12 cellular contexts compared by ENCODE assay signal in genomic region chr6:36241728-36242127, GRCh38. TPM values are rescaled to one million over a fixed set of nuclear protein-coding genes. Genes with fewer than 3 reads are reported as not detected.
DNase-seq lines count a peak whose midpoint lies in the region; ATAC-seq and TF ChIP-seq lines count a peak whose summit lies in the region.
"Had no signal": no experiment of that assay in that cellular context is flagged by ENCODE, and none has a peak within 500 bp of the region (broad histone marks: within the 10 kb centered on the region; RNA-seq: fewer than 3 reads in every experiment).

No MANE protein-coding gene starts in this region.

- no peaks in the 10 kb centered on the region for H3K79me2 ChIP-seq in smooth muscle cell (ENCODE audit: low read depth)

- no peaks in the 10 kb centered on the region for H3K9me3 ChIP-seq in smooth muscle cell (replicated peaks; ENCODE audit: low read depth)
- no peaks in the 10 kb centered on the region for H3K9me3 ChIP-seq in mesenchymal stem cell (ENCODE audit: control insufficient read depth, low read length)

- no peak overlapping the region for H2AFZ ChIP-seq in smooth muscle cell (ENCODE audit: low read depth)
- no peak overlapping the region for H2AFZ ChIP-seq in mesenchymal stem cell (ENCODE audit: low read depth, low read length)

- H3K4ac ChIP-seq in mesenchymal stem cell (ENCODE audit: low read depth in 1 of 2, low read length in 2 of 2), result no peak overlapping the region

- no peak overlapping the region for H2BK12ac ChIP-seq in mesenchymal stem cell (ENCODE audit: low read length in 2 of 2)

- H3K27ac ChIP-seq in smooth muscle cell (ENCODE audit: low read depth) (no peak overlapping the region), mesenchymal stem cell (ENCODE audit: low read length, poor library complexity, severe bottlenecking) (no peak overlapping the region)
- H3K27ac ChIP-seq: cardiac muscle cell had no signal

- no peak overlapping the region for H4K91ac ChIP-seq in mesenchymal stem cell (ENCODE audit: low read length)

- H3K23ac ChIP-seq in mesenchymal stem cell (ENCODE audit: low read length in 2 of 2), result no peak overlapping the region

- no peak overlapping the region for H2BK15ac ChIP-seq in mesenchymal stem cell (ENCODE audit: low read depth, poor library complexity, severe bottlenecking)

- TF ChIP-seq POLR2A in GM18505 (IDR thresholded peaks at IDR 0.05; ENCODE audit: borderline replicate concordance, extremely low read depth, insufficient read depth, insufficient read length), result no peak

- no peak overlapping the region for H4K8ac ChIP-seq in mesenchymal stem cell (ENCODE audit: low read length)

- H4K20me1 ChIP-seq in smooth muscle cell (ENCODE audit: low read depth), result no peaks in the 10 kb centered on the region

- H3K27me3 Mint-ChIP-seq in activated naive CD4-positive, alpha-beta T cell treated with anti-CD3 and anti-CD28 coated beads for 36 hours (ENCODE audit: low read depth), result peaks cover 3% of the 10 kb centered on the region
- H3K27me3 Mint-ChIP-seq in activated T-helper 17 cell treated with anti-CD3 and anti-CD28 coated beads, Interleukin-2, amount 50 U/mL, for 72 hours, result peaks cover 5% of the 10 kb centered on the region

- no peak overlapping the region for H3K27ac Mint-ChIP-seq in activated naive CD4-positive, alpha-beta T cell treated with anti-CD3 and anti-CD28 coated beads for 36 hours
- H3K27ac Mint-ChIP-seq in activated T-helper 17 cell treated with anti-CD3 and anti-CD28 coated beads, Interleukin-2, amount 50 U/mL, for 72 hours, result no peak overlapping the region

- H3K27me3 ChIP-seq in smooth muscle cell (ENCODE audit: low read depth) (no peaks in the 10 kb centered on the region), mesenchymal stem cell (ENCODE audit: control insufficient read depth in 1 of 2, insufficient read depth in 1 of 2, low read length in 2 of 2) (peaks cover 0 to 6% of the 10 kb centered on the region in 2 experiments)
- H3K27me3 ChIP-seq: cardiac muscle cell had no signal

- intact Hi-C loops in activated naive CD4-positive, alpha-beta T cell treated with anti-CD3 and anti-CD28 coated beads for 36 hours (cut with micrococcal nuclease), result no loop called here

- no peaks in the 10 kb centered on the region for H3F3A ChIP-seq in smooth muscle cell (ENCODE audit: low read depth)

- no peak overlapping the region for H3K4me3 ChIP-seq in smooth muscle cell
- peak overlapping the region in 1 of 2 experiments; percentile 53 for H3K4me3 ChIP-seq in mesenchymal stem cell (ENCODE audit: insufficient read depth in 1 of 2, low read depth in 1 of 2, low read length in 2 of 2)
- H3K4me3 ChIP-seq: cardiac muscle cell had no signal

- no peak overlapping the region for H3K14ac ChIP-seq in mesenchymal stem cell (ENCODE audit: low read length in 2 of 2)

- CTCF ChIA-PET in activated naive CD4-positive, alpha-beta T cell treated with anti-CD3 and anti-CD28 coated beads for 36 hours (lab: Charles Lee), result interaction anchor here (0.7 kb wide), 1 partner anchor 99 kb away, joined by 3 read pairs; no protein-coding TSS in a partner anchor

- H3K18ac ChIP-seq in mesenchymal stem cell (ENCODE audit: low read depth in 1 of 2, low read length in 2 of 2), result no peak overlapping the region

- H3K4me3 Mint-ChIP-seq in activated naive CD4-positive, alpha-beta T cell treated with anti-CD3 and anti-CD28 coated beads for 36 hours, result no peak overlapping the region
- no peak overlapping the region for H3K4me3 Mint-ChIP-seq in activated T-helper 17 cell treated with anti-CD3 and anti-CD28 coated beads, Interleukin-2, amount 50 U/mL, for 72 hours

- ATAC-seq in HG03469 (IDR thresholded peaks at IDR 0.05; ENCODE audit: unreplicated experiment), result peak; percentile 62
- peak; percentile 56 for ATAC-seq in activated T-helper 17 cell treated with anti-CD3 and anti-CD28 coated beads, Interleukin-2, amount 50 U/mL, for 72 hours (replicated peaks)
- ATAC-seq in GM18505 (IDR thresholded peaks at IDR 0.05; ENCODE audit: unreplicated experiment), result no peak
- ATAC-seq in HG03571 (IDR thresholded peaks at IDR 0.05; ENCODE audit: unreplicated experiment), result no peak

- H2BK5ac ChIP-seq in mesenchymal stem cell (ENCODE audit: low read depth, low read length, poor library complexity, severe bottlenecking), result no peak overlapping the region

- H3K36me3 ChIP-seq in smooth muscle cell (ENCODE audit: low read depth) (no peaks in the 10 kb centered on the region), mesenchymal stem cell (ENCODE audit: control insufficient read depth in 1 of 2, insufficient read depth in 2 of 2, low read depth in 1 of 2, low read length in 2 of 2) (no peaks in the 10 kb centered on the region)
- H3K36me3 ChIP-seq: cardiac muscle cell had no signal

- H3K4me2 ChIP-seq in smooth muscle cell (peak overlapping the region; percentile 28), mesenchymal stem cell (ENCODE audit: low read length, poor library complexity, severe bottlenecking) (no peak overlapping the region)

- no peaks in the 10 kb centered on the region for H3K9me3 Mint-ChIP-seq in activated naive CD4-positive, alpha-beta T cell treated with anti-CD3 and anti-CD28 coated beads for 36 hours
- no peaks in the 10 kb centered on the region for H3K9me3 Mint-ChIP-seq in activated T-helper 17 cell treated with anti-CD3 and anti-CD28 coated beads, Interleukin-2, amount 50 U/mL, for 72 hours

- peaks cover 8% of the 10 kb centered on the region for H3K4me1 ChIP-seq in smooth muscle cell (ENCODE audit: low read depth)
- H3K4me1 ChIP-seq in mesenchymal stem cell (ENCODE audit: control insufficient read depth, insufficient read depth, low read depth, low read length), result no peaks in the 10 kb centered on the region

- no peaks in the 10 kb centered on the region for H3K36me3 Mint-ChIP-seq in activated naive CD4-positive, alpha-beta T cell treated with anti-CD3 and anti-CD28 coated beads for 36 hours (ENCODE audit: low read depth)
- no peaks in the 10 kb centered on the region for H3K36me3 Mint-ChIP-seq in activated T-helper 17 cell treated with anti-CD3 and anti-CD28 coated beads, Interleukin-2, amount 50 U/mL, for 72 hours (ENCODE audit: low read depth)

- peaks cover 12% of the 10 kb centered on the region for H3K4me1 Mint-ChIP-seq in activated naive CD4-positive, alpha-beta T cell treated with anti-CD3 and anti-CD28 coated beads for 36 hours (ENCODE audit: low read depth)
- peaks cover 7% of the 10 kb centered on the region for H3K4me1 Mint-ChIP-seq in activated T-helper 17 cell treated with anti-CD3 and anti-CD28 coated beads, Interleukin-2, amount 50 U/mL, for 72 hours

- H3K79me1 ChIP-seq in mesenchymal stem cell (replicated peaks; ENCODE audit: low read length, poor library complexity, severe bottlenecking), result no peaks in the 10 kb centered on the region

- H2BK120ac ChIP-seq in mesenchymal stem cell (ENCODE audit: low read depth, low read length), result no peak overlapping the region

- 50% methylated on average over 10 of the region's 10 CpGs for WGBS in smooth muscle cell (ENCODE audit: low lambda C conversion rate)
- WGBS in mesenchymal stem cell, result 86% methylated on average over 10 of the region's 10 CpGs

- DNase-seq in activated naive CD4-positive, alpha-beta T cell treated with anti-CD3 and anti-CD28 coated beads for 36 hours, result peak; percentile 17
- DNase-seq in activated naive CD4-positive, alpha-beta T cell treated with Interleukin-2 at 50 U/mL for 16 hours, result no peak
- DNase-seq in smooth muscle cell (lab: John Stamatoyannopoulos, UW; ENCODE audit: unreplicated experiment), result no peak
- no peak for DNase-seq in mesenchymal stem cell
- DNase-seq: activated CD8-positive, alpha-beta memory T cell treated with anti-CD3 and anti-CD28 coated beads for 24 hours; NCI-H524 treated with DMSO at 0.1 percent for 48 hours had no signal

- TF ChIP-seq CTCF in smooth muscle cell (IDR thresholded peaks at IDR 0.05; ENCODE audit: borderline replicate concordance, insufficient read depth, poor library complexity, severe bottlenecking), result no peak

- H2AK5ac ChIP-seq in mesenchymal stem cell (ENCODE audit: low read length, severe bottlenecking), result no peak overlapping the region

- H3K9ac ChIP-seq in smooth muscle cell (ENCODE audit: low read depth) (no peak overlapping the region), mesenchymal stem cell (ENCODE audit: low read length) (no peak overlapping the region)

RNA-seq across cellular contexts. Expression of gene PNPLA1, which starts 28.1 kb away (rescaled TPM):
- total RNA-seq in activated naive CD4-positive, alpha-beta T cell treated with anti-CD3 and anti-CD28 coated beads for 36 hours, result not detected
- total RNA-seq in activated T-helper 17 cell treated with anti-CD3 and anti-CD28 coated beads, Interleukin-2, amount 50 U/mL, for 72 hours, result not detected
- total RNA-seq in smooth muscle cell, result 0.09 TPM in 1 of 2 replicates, not detected in the other
- not detected in 2 replicates for polyA plus RNA-seq in smooth muscle cell
- polyA plus RNA-seq in mesenchymal stem cell (2013, experiment 1 of 2), result not detected
- 0.01 TPM for polyA plus RNA-seq in mesenchymal stem cell (2013, experiment 2 of 2)
- total RNA-seq: cardiac muscle cell, pulmonary artery endothelial cell had no signal
- polyA plus RNA-seq: cardiac muscle cell had no signal

RNA-seq across cellular contexts. Expression of gene BRPF3, which starts 45.2 kb away (rescaled TPM):
- 10 to 100 TPM; 15.3 to 15.9 TPM for total RNA-seq in activated naive CD4-positive, alpha-beta T cell treated with anti-CD3 and anti-CD28 coated beads for 36 hours
- total RNA-seq in activated T-helper 17 cell treated with anti-CD3 and anti-CD28 coated beads, Interleukin-2, amount 50 U/mL, for 72 hours, result 10 to 100 TPM; 17.7 to 21.8 TPM
- 14.1 and 20.0 TPM in 2 replicates for total RNA-seq in smooth muscle cell
- 8.9 and 10.8 TPM in 2 replicates for polyA plus RNA-seq in smooth muscle cell
- polyA plus RNA-seq in mesenchymal stem cell (2013, experiment 1 of 2), result 27.4 TPM
- polyA plus RNA-seq in mesenchymal stem cell (2013, experiment 2 of 2), result 25.6 TPM

Comparison
In these comparisons a context has a peak if more than half of its experiments do, and no peak if none do; other contexts are left out.
1. ATAC-seq: peak in HG03469 (single experiment) and activated T-helper 17 cell treated with anti-CD3 and anti-CD28 coated beads, Interleukin-2, amount 50 U/mL, for 72 hours (single experiment); none in GM18505 (single experiment) and HG03571 (single experiment).